ENCODE assay signal across 16 cellular contexts in the genomic region with DNA sequence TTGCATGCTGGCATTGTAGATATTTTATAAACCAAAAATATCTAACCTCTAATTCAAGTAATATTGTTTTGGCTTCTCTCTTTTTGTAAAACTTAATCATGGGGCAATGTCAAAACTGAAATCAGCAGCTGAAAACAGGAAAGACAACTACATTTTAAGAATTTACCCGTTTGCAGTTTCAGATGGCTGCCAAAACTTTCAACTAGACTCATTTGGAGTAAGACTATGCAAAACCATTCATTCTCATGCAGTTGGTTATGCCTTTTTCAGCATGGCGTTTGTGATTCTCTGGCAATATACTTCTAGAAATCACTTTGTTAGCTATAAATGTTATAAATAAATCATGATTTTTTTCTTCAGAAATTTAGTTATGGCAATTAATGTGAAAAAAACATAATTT.
DNase-seq lines count a peak whose midpoint lies in the region; ATAC-seq, FAIRE-seq and TF ChIP-seq lines count a peak whose summit lies in the region.
"Had no signal": no experiment of that assay in that cellular context is flagged by ENCODE, and none has a peak within 500 bp of the region (broad histone marks: within the 10 kb centered on the region; RNA-seq: fewer than 3 reads in every experiment).

No MANE protein-coding gene starts in this region.

- H3K27me3 Mint-ChIP-seq in activated naive CD4-positive, alpha-beta T cell treated with anti-CD3 and anti-CD28 coated beads, Interleukin-2, amount 10 ng/mL, durations not matched to agents 7 days and 5 days: no peaks in the 10 kb centered on the region

- no peaks in the 10 kb centered on the region for H3K9me3 Mint-ChIP-seq in activated naive CD4-positive, alpha-beta T cell treated with anti-CD3 and anti-CD28 coated beads, Interleukin-2, amount 10 ng/mL, durations not matched to agents 7 days and 5 days

- no peak overlapping the region for H3K27ac Mint-ChIP-seq in activated naive CD4-positive, alpha-beta T cell treated with anti-CD3 and anti-CD28 coated beads, Interleukin-2, amount 10 ng/mL, durations not matched to agents 7 days and 5 days
- H3K27ac Mint-ChIP-seq: IgD-negative memory B cell had no signal

- H3K4me3 Mint-ChIP-seq in activated naive CD4-positive, alpha-beta T cell treated with anti-CD3 and anti-CD28 coated beads, Interleukin-2, amount 10 ng/mL, durations not matched to agents 7 days and 5 days: no peak overlapping the region
- H3K4me3 Mint-ChIP-seq: IgD-negative memory B cell had no signal

- H3K4me1 Mint-ChIP-seq in activated naive CD4-positive, alpha-beta T cell treated with anti-CD3 and anti-CD28 coated beads, Interleukin-2, amount 10 ng/mL, durations not matched to agents 7 days and 5 days: no peaks in the 10 kb centered on the region

- CTCF ChIA-PET in activated naive CD4-positive, alpha-beta T cell treated with anti-CD3 and anti-CD28 coated beads, Interleukin-2, amount 10 ng/mL, durations not matched to agents 7 days and 5 days (lab: Charles Lee): no interaction called here

- no peak for DNase-seq in GM12892 (ENCODE audit: insufficient read length)
- DNase-seq in activated CD8-positive, alpha-beta memory T cell treated with anti-CD3 and anti-CD28 coated beads, Interleukin-2, amount 50 U/mL, for 4 hours: no peak
- DNase-seq in NCI-H1092 treated with DMSO at 0.1 percent for 48 hours (lab: John Stamatoyannopoulos, UW): no peak
- DNase-seq in stimulated activated CD4-positive, alpha-beta T cell treated with anti-CD3 and anti-CD28 coated beads, Interleukin-2, amount 100 ng/mL, for 48 hours: no peak
- no peak for DNase-seq in activated naive CD4-positive, alpha-beta T cell treated with anti-CD3 and anti-CD28 coated beads, Interleukin-2, amount 10 ng/mL, durations not matched to agents 7 days and 5 days
- DNase-seq: activated CD4-positive, alpha-beta T cell treated with anti-CD3 and anti-CD28 coated beads for 48 hours; activated gamma-delta T cell; brain microvascular endothelial cell; left colon; NCI-H2081 had no signal

- peak; percentile 70 for ATAC-seq in GM19351 (IDR thresholded peaks at IDR 0.05; ENCODE audit: unreplicated experiment)
- ATAC-seq in HG02642 (IDR thresholded peaks at IDR 0.05; ENCODE audit: poor library complexity, unreplicated experiment): peak; percentile 89
- peak; percentile 89 for ATAC-seq in HG03280 (IDR thresholded peaks at IDR 0.05; ENCODE audit: unreplicated experiment)
- ATAC-seq: left colon had no signal

- H3K36me3 Mint-ChIP-seq in activated naive CD4-positive, alpha-beta T cell treated with anti-CD3 and anti-CD28 coated beads, Interleukin-2, amount 10 ng/mL, durations not matched to agents 7 days and 5 days: no peaks in the 10 kb centered on the region

- no peak for TF ChIP-seq POLR2A in GM12892 (IDR thresholded peaks at IDR 0.05; ENCODE audit: low read depth, low read length)

- peak; percentile 50 for FAIRE-seq in GM12892 (lab: Jason Lieb, UNC)
- FAIRE-seq: A204.1, H1 had no signal
